1 cellular context compared by ENCODE assay signal in the genomic region with DNA sequence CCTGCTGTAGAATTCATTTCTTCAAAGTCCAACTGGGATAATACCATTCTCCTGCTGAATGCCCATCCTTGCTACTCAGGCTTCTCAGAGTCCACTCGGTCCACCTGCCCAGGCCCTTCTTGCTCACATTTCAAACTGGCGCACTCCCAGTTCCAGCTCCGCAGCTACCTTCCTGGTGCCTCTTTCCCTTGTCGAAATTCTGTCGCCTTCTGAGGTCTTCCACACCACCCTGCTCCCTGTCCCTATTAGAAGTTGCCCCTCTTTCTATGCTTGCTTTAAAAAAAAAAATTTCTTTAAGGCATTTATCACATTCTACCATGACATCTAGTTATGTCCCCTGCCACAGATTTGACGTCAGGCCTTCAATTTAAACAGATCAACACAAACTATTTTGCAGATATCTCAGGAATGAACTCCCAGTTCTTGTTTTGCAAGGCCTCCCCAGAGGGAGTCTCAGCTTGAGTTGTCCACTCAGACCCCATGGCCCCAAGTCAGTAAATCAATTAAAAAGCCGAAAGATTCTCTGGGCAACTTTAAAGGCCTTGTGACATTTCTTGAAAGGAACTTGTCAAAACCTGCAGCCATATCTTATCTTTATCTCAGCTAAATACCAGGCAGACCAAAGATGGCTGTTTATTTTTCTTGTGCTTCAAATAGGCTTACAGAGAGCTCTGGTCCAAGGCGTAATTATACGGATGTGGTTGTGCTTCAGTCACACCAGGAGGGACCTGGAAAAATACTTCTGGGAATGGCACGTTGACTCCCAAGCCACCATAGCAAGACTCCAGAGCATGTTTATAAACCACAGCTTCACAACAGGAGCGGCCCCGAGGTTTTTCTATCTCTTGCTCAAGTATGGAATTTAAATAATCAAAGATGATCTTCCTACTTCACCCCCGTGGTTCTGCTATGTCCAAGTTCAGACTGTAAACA.
TF ChIP-seq lines count a peak whose summit lies in the region.

No MANE protein-coding gene starts in this region.

TF ChIP-seq in HCT116, 20 proteins besides CTCF, POLR2A, EP300 and RAD21:
- TF ChIP-seq SIN3A (IDR thresholded peaks at IDR 0.05; ENCODE audit: low read depth) = no peak
- no peak for TF ChIP-seq ZNF274 (IDR thresholded peaks at IDR 0.05; ENCODE audit: low read depth, low read length)
- TF ChIP-seq, protein P1, sequence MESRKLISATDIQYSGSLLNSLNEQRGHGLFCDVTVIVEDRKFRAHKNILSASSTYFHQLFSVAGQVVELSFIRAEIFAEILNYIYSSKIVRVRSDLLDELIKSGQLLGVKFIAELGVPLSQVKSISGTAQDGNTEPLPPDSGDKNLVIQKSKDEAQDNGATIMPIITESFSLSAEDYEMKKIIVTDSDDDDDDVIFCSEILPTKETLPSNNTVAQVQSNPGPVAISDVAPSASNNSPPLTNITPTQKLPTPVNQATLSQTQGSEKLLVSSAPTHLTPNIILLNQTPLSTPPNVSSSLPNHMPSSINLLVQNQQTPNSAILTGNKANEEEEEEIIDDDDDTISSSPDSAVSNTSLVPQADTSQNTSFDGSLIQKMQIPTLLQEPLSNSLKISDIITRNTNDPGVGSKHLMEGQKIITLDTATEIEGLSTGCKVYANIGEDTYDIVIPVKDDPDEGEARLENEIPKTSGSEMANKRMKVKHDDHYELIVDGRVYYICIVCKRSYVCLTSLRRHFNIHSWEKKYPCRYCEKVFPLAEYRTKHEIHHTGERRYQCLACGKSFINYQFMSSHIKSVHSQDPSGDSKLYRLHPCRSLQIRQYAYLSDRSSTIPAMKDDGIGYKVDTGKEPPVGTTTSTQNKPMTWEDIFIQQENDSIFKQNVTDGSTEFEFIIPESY (IDR thresholded peaks at IDR 0.05; ENCODE audit: extremely low read depth, insufficient replicate concordance, low read length) = no peak
- no peak for TF ChIP-seq SP1 (IDR thresholded peaks at IDR 0.05; ENCODE audit: low read depth)
- TF ChIP-seq CBX3 (IDR thresholded peaks at IDR 0.05; ENCODE audit: low read depth) = no peak
